1 cellular context compared by ENCODE assay signal in genomic region chr1:227131193-227131592, GRCh38.
TF ChIP-seq lines count a peak whose summit lies in the region.

No MANE protein-coding gene starts in this region.

TF ChIP-seq in neural cell, 6 proteins besides CTCF, POLR2A, EP300 and RAD21 (continued from another document):
- TF ChIP-seq MXI1 (conservative IDR thresholded peaks at IDR 0.05; ENCODE audit: poor library complexity, severe bottlenecking) (no peak), SMC3 (conservative IDR thresholded peaks at IDR 0.05; ENCODE audit: poor library complexity) (no peak)
